8 cellular contexts compared by ENCODE assay signal in genomic region chr7:135168489-135169140, GRCh38. TPM values are rescaled to one million over a fixed set of nuclear protein-coding genes. Genes with fewer than 3 reads are reported as not detected.
A peak's percentile ranks its signal among the peaks of the same experiment; 100 is the strongest.
DNase-seq lines count a peak whose midpoint lies in the region; ATAC-seq and TF ChIP-seq lines count a peak whose summit lies in the region.

No MANE protein-coding gene starts in this region.

- no peaks in the 10 kb centered on the region for H4K20me1 ChIP-seq in hepatocyte (ENCODE audit: insufficient read depth, poor library complexity, severe bottlenecking)

- ATAC-seq in mucosa of descending colon (no peak), GM21786 (IDR thresholded peaks at IDR 0.05; ENCODE audit: unreplicated experiment) (no peak), HG03460 (IDR thresholded peaks at IDR 0.05; ENCODE audit: unreplicated experiment) (no peak)

- H3K27ac ChIP-seq in hepatocyte (no peak overlapping the region), subcutaneous abdominal adipose tissue (ENCODE audit: low read depth, low read length) (peak overlapping the region; percentile 97)

- no peak for DNase-seq in T-helper 2 cell treated with Interferon-gamma antibody and Interleukin-4, amounts not matched to agents 5 μg/mL and 100 μg/mL, for 36 hours (ENCODE audit: low spot score)
- DNase-seq in T-helper 2 cell, result no peak
- DNase-seq in activated CD4-positive, alpha-beta memory T cell treated with anti-CD3 and anti-CD28 coated beads for 36 hours, result no peak
- DNase-seq in hepatocyte (ENCODE audit: low spot score), result no peak
- DNase-seq in mucosa of descending colon, result no peak

- H3K4me1 ChIP-seq in hepatocyte (ENCODE audit: insufficient read depth) (peaks cover 28% of the 10 kb centered on the region), subcutaneous abdominal adipose tissue (ENCODE audit: control insufficient read depth in 5 of 5, insufficient read depth in 5 of 5, low read length in 5 of 5) (peaks cover 21 to 73% (median 68%) of the 10 kb centered on the region in 5 donors), mucosa of descending colon (ENCODE audit: low read depth) (peaks cover 16% of the 10 kb centered on the region)

- H3K27ac Mint-ChIP-seq in T-helper 2 cell treated with Interferon-gamma antibody and Interleukin-4, amounts not matched to agents 5 μg/mL and 100 μg/mL, for 36 hours, result peak overlapping the region; percentile 89
- H3K27ac Mint-ChIP-seq in activated CD4-positive, alpha-beta memory T cell treated with anti-CD3 and anti-CD28 coated beads for 36 hours, result peak overlapping the region; percentile 99

- H3K27me3 Mint-ChIP-seq in T-helper 2 cell treated with Interferon-gamma antibody and Interleukin-4, amounts not matched to agents 5 μg/mL and 100 μg/mL, for 36 hours (ENCODE audit: low read depth), result no peaks in the 10 kb centered on the region
- H3K27me3 Mint-ChIP-seq in activated CD4-positive, alpha-beta memory T cell treated with anti-CD3 and anti-CD28 coated beads for 36 hours, result no peaks in the 10 kb centered on the region

- POLR2A ChIA-PET in activated CD4-positive, alpha-beta memory T cell treated with anti-CD3 and anti-CD28 coated beads for 36 hours (lab: Charles Lee), result interaction anchor here (1.2 to 3.7 kb wide), 4 partner anchors 8 to 181 kb away, joined by 5 to 32 read pairs (median 11); partner anchors contain the start of genes AGBL3, TMEM140 and WDR91

- H3K79me2 ChIP-seq in hepatocyte, result peaks cover 19% of the 10 kb centered on the region

- H3K9me3 ChIP-seq in hepatocyte (ENCODE audit: low read depth) (no peaks in the 10 kb centered on the region), subcutaneous abdominal adipose tissue (ENCODE audit: control insufficient read depth in 5 of 5, low read length in 5 of 5) (no peaks in the 10 kb centered on the region), mucosa of descending colon (no peaks in the 10 kb centered on the region)

- TF ChIP-seq CTCF in hepatocyte (IDR thresholded peaks at IDR 0.05; ENCODE audit: poor library complexity), result no peak
- TF ChIP-seq CTCF in mucosa of descending colon (IDR thresholded peaks at IDR 0.05), result no peak

- H2AFZ ChIP-seq in hepatocyte, result no peak overlapping the region

- peak overlapping the region; percentile 87 for H3K4me2 ChIP-seq in hepatocyte

- CTCF ChIA-PET in activated CD4-positive, alpha-beta memory T cell treated with anti-CD3 and anti-CD28 coated beads for 36 hours (lab: Charles Lee), result interaction anchor here (0.5 to 4.6 kb wide), 14 partner anchors 8 to 642 kb away, joined by 3 to 65 read pairs (median 4); partner anchors contain the start of genes AGBL3, NUP205, TMEM140 and WDR91

- H3K27me3 ChIP-seq in hepatocyte (no peaks in the 10 kb centered on the region), subcutaneous abdominal adipose tissue (ENCODE audit: control insufficient read depth in 5 of 5, insufficient read depth in 4 of 5, low read length in 5 of 5) (no peaks in the 10 kb centered on the region)

- no peaks in the 10 kb centered on the region for H3K36me3 ChIP-seq in hepatocyte (replicated peaks; ENCODE audit: insufficient read depth, low read depth)
- peaks cover 0 to 44% (median 34%) of the 10 kb centered on the region in 5 donors for H3K36me3 ChIP-seq in subcutaneous abdominal adipose tissue (ENCODE audit: control insufficient read depth in 5 of 5, insufficient read depth in 5 of 5, low read length in 5 of 5)
- peaks cover 3% of the 10 kb centered on the region for H3K36me3 ChIP-seq in mucosa of descending colon (ENCODE audit: low read depth)

- WGBS in hepatocyte (ENCODE audit: low lambda C conversion rate, missing lambda C conversion rate), result 96% methylated on average over 13 of the region's 13 CpGs

- peaks cover 36% of the 10 kb centered on the region for H3K4me1 Mint-ChIP-seq in T-helper 2 cell treated with Interferon-gamma antibody and Interleukin-4, amounts not matched to agents 5 μg/mL and 100 μg/mL, for 36 hours (ENCODE audit: low read depth)
- peaks cover 45% of the 10 kb centered on the region for H3K4me1 Mint-ChIP-seq in activated CD4-positive, alpha-beta memory T cell treated with anti-CD3 and anti-CD28 coated beads for 36 hours (ENCODE audit: low read depth)

- intact Hi-C loops in activated CD4-positive, alpha-beta memory T cell treated with anti-CD3 and anti-CD28 coated beads for 36 hours (cut with micrococcal nuclease), result loop anchor here (1.0 to 10.0 kb wide), 8 partner anchors 8 to 854 kb away; partner anchors contain the start of genes BPGM, SLC35B4 and TMEM140
- intact Hi-C loops in mucosa of descending colon (cut with DNase I, micrococcal nuclease), result loop anchor here in 1 of 2 donors (10.0 kb wide), 1 partner anchor 204 kb away; no protein-coding TSS in a partner anchor

- peaks cover 42% of the 10 kb centered on the region for H3K36me3 Mint-ChIP-seq in T-helper 2 cell treated with Interferon-gamma antibody and Interleukin-4, amounts not matched to agents 5 μg/mL and 100 μg/mL, for 36 hours (ENCODE audit: low read depth)
- H3K36me3 Mint-ChIP-seq in activated CD4-positive, alpha-beta memory T cell treated with anti-CD3 and anti-CD28 coated beads for 36 hours, result peaks cover 46% of the 10 kb centered on the region

- H3K4me3 ChIP-seq in hepatocyte, result no peak overlapping the region
- H3K4me3 ChIP-seq in subcutaneous abdominal adipose tissue (ENCODE audit: low read depth in 1 of 5, low read length in 5 of 5), result peak overlapping the region in 3 of 5 donors; percentile 83 to 85 (median 84)
- no peak overlapping the region for H3K4me3 ChIP-seq in mucosa of descending colon

- peak overlapping the region; percentile 91 for H3K4me3 Mint-ChIP-seq in T-helper 2 cell treated with Interferon-gamma antibody and Interleukin-4, amounts not matched to agents 5 μg/mL and 100 μg/mL, for 36 hours
- peak overlapping the region; percentile 96 for H3K4me3 Mint-ChIP-seq in activated CD4-positive, alpha-beta memory T cell treated with anti-CD3 and anti-CD28 coated beads for 36 hours

- peak overlapping the region in 2 of 5 donors; percentile 26 to 93 for H3K9ac ChIP-seq in subcutaneous abdominal adipose tissue (ENCODE audit: low read length in 5 of 5)

- no peaks in the 10 kb centered on the region for H3K9me2 ChIP-seq in hepatocyte (replicated peaks; ENCODE audit: insufficient read depth)

- no peaks in the 10 kb centered on the region for H3K9me3 Mint-ChIP-seq in T-helper 2 cell treated with Interferon-gamma antibody and Interleukin-4, amounts not matched to agents 5 μg/mL and 100 μg/mL, for 36 hours
- H3K9me3 Mint-ChIP-seq in activated CD4-positive, alpha-beta memory T cell treated with anti-CD3 and anti-CD28 coated beads for 36 hours, result no peaks in the 10 kb centered on the region

RNA-seq across cellular contexts. Expression of gene CYREN, which starts 1.9 kb away (rescaled TPM):
- 10 to 100 TPM; 41.6 to 43.6 TPM for total RNA-seq in activated CD4-positive, alpha-beta memory T cell treated with anti-CD3 and anti-CD28 coated beads for 36 hours
- total RNA-seq in hepatocyte (41.6 and 43.2 TPM in 2 replicates), mucosa of descending colon (10 to 100 TPM; 34.4 to 42.0 (median 41.2) TPM)
- 45.2 and 53.5 TPM in 2 replicates for polyA plus RNA-seq in hepatocyte

RNA-seq across cellular contexts. Expression of gene TMEM140, which starts 20.7 kb away (rescaled TPM):
- total RNA-seq in activated CD4-positive, alpha-beta memory T cell treated with anti-CD3 and anti-CD28 coated beads for 36 hours, result 1 to 10 TPM; 8.6 to 10.0 TPM
- 19.4 and 20.8 TPM in 2 replicates for total RNA-seq in hepatocyte
- polyA plus RNA-seq in hepatocyte, result 12.9 and 23.1 TPM in 2 replicates
- total RNA-seq in mucosa of descending colon, result 10 to 100 TPM; 14.7 to 30.1 (median 20.9) TPM

RNA-seq across cellular contexts. Expression of gene WDR91, which starts 42.7 kb away (rescaled TPM):
- 10 to 100 TPM; 10.3 to 11.0 TPM for total RNA-seq in activated CD4-positive, alpha-beta memory T cell treated with anti-CD3 and anti-CD28 coated beads for 36 hours
- 7.3 and 8.0 TPM in 2 replicates for total RNA-seq in hepatocyte
- polyA plus RNA-seq in hepatocyte, result 8.2 and 8.5 TPM in 2 replicates
- 10 to 100 TPM in 2 of 3 donors, 1 to 10 TPM in 1; 6.4 to 15.4 (median 10.1) TPM for total RNA-seq in mucosa of descending colon

Comparison
In these comparisons a context has a peak if more than half of its experiments do, and no peak if none do; other contexts are left out.
1. H3K4me3 ChIP-seq: peak in subcutaneous abdominal adipose tissue (3 of 5); none in hepatocyte (single experiment) and mucosa of descending colon (single experiment).